Comparison of ENCODE assay signal across 24 cellular contexts in genomic region chr2:240574386-240575100, GRCh38. TPM values are rescaled to one million over a fixed set of nuclear protein-coding genes. Genes with fewer than 3 reads are reported as not detected.
A peak's percentile ranks its signal among the peaks of the same experiment; 100 is the strongest.
DNase-seq lines count a peak whose midpoint lies in the region; ATAC-seq and TF ChIP-seq lines count a peak whose summit lies in the region.
"Had no signal": no experiment of that assay in that cellular context is flagged by ENCODE, and none has a peak within 500 bp of the region (broad histone marks: within the 10 kb centered on the region; RNA-seq: fewer than 3 reads in every experiment).

No MANE protein-coding gene starts in this region.

- H2AFZ ChIP-seq in IMR-90 (replicated peaks; ENCODE audit: low read length, poor library complexity), result peak overlapping the region; percentile 51

- CTCF ChIA-PET in IMR-90 (lab: Yijun Ruan, JAX), result no interaction called here

- no peak overlapping the region for H3K18ac ChIP-seq in IMR-90 (ENCODE audit: low read depth, low read length)

- no peak for TF ChIP-seq RAD21 in IMR-90 (IDR thresholded peaks at IDR 0.05; ENCODE audit: low read length)

- no peak overlapping the region for H2BK5ac ChIP-seq in IMR-90 (ENCODE audit: low read depth, low read length, poor library complexity, severe bottlenecking)

- peaks cover 4% of the 10 kb centered on the region for H3K9me1 ChIP-seq in IMR-90 (ENCODE audit: insufficient read depth, low read length)

- DNase-seq in IMR-90, result no peak
- peak; percentile 19 for DNase-seq in glutamatergic neuron
- DNase-seq in mucosa of descending colon, result peak in 2 of 3 donors; percentile 26 to 53
- no peak for DNase-seq in T1000 (lab: John Stamatoyannopoulos, UW)
- DNase-seq in NCI-H2107 treated with DMSO at 0.1 percent for 48 hours (lab: John Stamatoyannopoulos, UW; ENCODE audit: unreplicated experiment), result no peak
- DNase-seq: ACHN; activated CD4-positive, alpha-beta T cell treated with anti-CD3 and anti-CD28 coated beads for 4 hours; activated CD8-positive, alpha-beta memory T cell treated with anti-CD3 and anti-CD28 coated beads for 24 hours; colonic mucosa; effector memory CD4-positive, alpha-beta T cell; GF-D8; HFFc6; NCI-H1092 treated with DMSO at 0.1 percent for 48 hours; NCI-H2029 treated with DMSO at 0.1 percent for 48 hours; NCI-H226; small intestine; T-helper 2 cell; uterus had no signal

- no peak overlapping the region for H2BK20ac ChIP-seq in IMR-90 (ENCODE audit: low read depth, low read length)

- no peak for TF ChIP-seq CTCF in IMR-90 (conservative IDR thresholded peaks at IDR 0.05; ENCODE audit: low read depth, low read length)
- no peak for TF ChIP-seq CTCF in glutamatergic neuron (IDR thresholded peaks at IDR 0.05; ENCODE audit: partially characterized antibody, unreplicated experiment)
- no peak for TF ChIP-seq CTCF in mucosa of descending colon (IDR thresholded peaks at IDR 0.05)

- peaks cover 3% of the 10 kb centered on the region for H3K9me3 Mint-ChIP-seq in glutamatergic neuron (ENCODE audit: unreplicated experiment)
- H3K9me3 Mint-ChIP-seq: HFFc6, IgD-negative memory B cell had no signal

- H3K36me3 ChIP-seq in IMR-90 (ENCODE audit: control insufficient read depth, insufficient read depth, low read length), result peaks cover 31% of the 10 kb centered on the region
- peaks cover 6% of the 10 kb centered on the region for H3K36me3 ChIP-seq in mucosa of descending colon (ENCODE audit: low read depth)
- H3K36me3 ChIP-seq: breast epithelium, uterus had no signal

- H3K4me1 Mint-ChIP-seq in glutamatergic neuron (ENCODE audit: low read depth, unreplicated experiment), result peaks cover 1% of the 10 kb centered on the region

- H3K4me1 ChIP-seq in IMR-90 (ENCODE audit: control insufficient read depth, insufficient read depth, low read length) (peaks cover 5% of the 10 kb centered on the region; the same call in 1 of the 2 replicates), mucosa of descending colon (ENCODE audit: low read depth) (peaks cover 17% of the 10 kb centered on the region)

- no peak overlapping the region for H4K5ac ChIP-seq in IMR-90 (ENCODE audit: low read depth, low read length)

- ATAC-seq in IMR-90 (ENCODE audit: low read depth) (no peak), mucosa of descending colon (no peak), GM21360 (IDR thresholded peaks at IDR 0.05; ENCODE audit: unreplicated experiment) (no peak)

- no peak overlapping the region for H4K91ac ChIP-seq in IMR-90 (ENCODE audit: insufficient read depth, low read depth, low read length)

- H3K36me3 Mint-ChIP-seq in glutamatergic neuron (ENCODE audit: unreplicated experiment), result no peaks in the 10 kb centered on the region
- H3K36me3 Mint-ChIP-seq: IgD-negative memory B cell had no signal

- no peak overlapping the region for H3K23ac ChIP-seq in IMR-90 (ENCODE audit: low read depth, low read length)

- intact Hi-C loops in IMR-90 (cut with micrococcal nuclease), result no loop called here
- intact Hi-C loops in mucosa of descending colon (cut with DNase I, micrococcal nuclease), result no loop called here

- no peak overlapping the region for H3K27ac ChIP-seq in IMR-90 (ENCODE audit: insufficient read depth, low read length)
- H3K27ac ChIP-seq: colonic mucosa, esophagus muscularis mucosa, SK-N-MC, uterus had no signal

- H3K4me3 Mint-ChIP-seq in glutamatergic neuron (ENCODE audit: unreplicated experiment), result no peak overlapping the region
- H3K4me3 Mint-ChIP-seq: HFFc6, IgD-negative memory B cell had no signal

- H4K8ac ChIP-seq in IMR-90 (ENCODE audit: low read depth in 2 of 2, low read length in 2 of 2), result no peak overlapping the region

- no peaks in the 10 kb centered on the region for H3K9me3 ChIP-seq in IMR-90 (ENCODE audit: control insufficient read depth, insufficient read depth, low read length)
- no peaks in the 10 kb centered on the region for H3K9me3 ChIP-seq in mucosa of descending colon
- H3K9me3 ChIP-seq: breast epithelium, colonic mucosa, esophagus muscularis mucosa, uterus had no signal

- no peak overlapping the region for H3K27ac Mint-ChIP-seq in glutamatergic neuron (ENCODE audit: unreplicated experiment)
- H3K27ac Mint-ChIP-seq: HFFc6 had no signal

- H2AK9ac ChIP-seq in IMR-90 (replicated peaks; ENCODE audit: low read depth, low read length, poor library complexity), result no peak overlapping the region

- WGBS in IMR-90 (ENCODE audit: extremely low coverage in 2 of 2, insufficient read length in 1 of 2), 2 experiments, result 87% methylated on average over 14 of the region's 21 CpGs; no CpG with 5 or more reads in 1 of the 2 experiments

- no peak overlapping the region for H2AK5ac ChIP-seq in IMR-90 (ENCODE audit: low read depth, low read length)

- in situ Hi-C loops in IMR-90 (cut with MboI; ENCODE audit: low sequenced_read_pairs), result no loop called here

- H3K4ac ChIP-seq in IMR-90 (ENCODE audit: low read depth, low read length), result no peak overlapping the region

- H3K56ac ChIP-seq in IMR-90 (ENCODE audit: extremely low read depth, insufficient read depth, low read length), result no peak overlapping the region

- TF ChIP-seq POLR2A in IMR-90 (IDR thresholded peaks at IDR 0.05; ENCODE audit: low read depth, low read length), result no peak

- POLR2A ChIA-PET in IMR-90 (lab: Charles Lee; ENCODE audit: unreplicated experiment), result no interaction called here

- H3K4me3 ChIP-seq in IMR-90 (ENCODE audit: insufficient read depth, low read depth, low read length) (no peak overlapping the region), mucosa of descending colon (no peak overlapping the region)
- H3K4me3 ChIP-seq: breast epithelium, colonic mucosa, esophagus muscularis mucosa, lung, SK-N-MC, uterus had no signal

- H3K4me2 ChIP-seq in IMR-90 (ENCODE audit: low read depth, low read length), result no peak overlapping the region

- H3K9ac ChIP-seq in IMR-90 (ENCODE audit: low read depth, low read length), result no peak overlapping the region

- no peak overlapping the region for H3K14ac ChIP-seq in IMR-90 (replicated peaks; ENCODE audit: low read depth, low read length)

- H4K20me1 ChIP-seq in IMR-90 (ENCODE audit: insufficient read depth, low read length), result peaks cover 28% of the 10 kb centered on the region

- no TSS peak for BruUV-seq in IMR-90 (replicated peaks; lab: Mats Ljungman, UMichigan)

- H2BK120ac ChIP-seq in IMR-90 (ENCODE audit: low read depth, low read length), result no peak overlapping the region

- H3K79me1 ChIP-seq in IMR-90 (ENCODE audit: low read depth in 1 of 2, low read length in 2 of 2), result peaks cover 5 to 39% of the 10 kb centered on the region in 2 experiments; a peak in 3 of 4 replicates

- dilution Hi-C loops in IMR-90 (cut with HindIII; ENCODE audit: low sequenced_read_pairs, unreplicated experiment), result no loop called here

- H3K27me3 Mint-ChIP-seq in glutamatergic neuron (ENCODE audit: unreplicated experiment), result peaks cover 6% of the 10 kb centered on the region
- H3K27me3 Mint-ChIP-seq: IgD-negative memory B cell had no signal

- H2BK15ac ChIP-seq in IMR-90 (ENCODE audit: low read depth, low read length), result no peak overlapping the region

- no peaks in the 10 kb centered on the region for H3K27me3 ChIP-seq in IMR-90 (ENCODE audit: control insufficient read depth, insufficient read depth, low read length)
- H3K27me3 ChIP-seq: breast epithelium, colonic mucosa, esophagus muscularis mucosa, uterus had no signal

TF ChIP-seq in IMR-90, 13 proteins besides CTCF, POLR2A, EP300 and RAD21 (continues in another document):
- no peak for TF ChIP-seq CEBPB (IDR thresholded peaks at IDR 0.05; ENCODE audit: low read depth, low read length)
- TF ChIP-seq FOS (IDR thresholded peaks at IDR 0.05; ENCODE audit: low read depth, low read length), result no peak
- TF ChIP-seq NFE2L2 (IDR thresholded peaks at IDR 0.05; ENCODE audit: low read depth, low read length), result no peak
- no peak for TF ChIP-seq MXI1 (IDR thresholded peaks at IDR 0.05; ENCODE audit: borderline replicate concordance, low read depth, low read length)
- no peak for TF ChIP-seq MAZ (IDR thresholded peaks at IDR 0.05; ENCODE audit: borderline replicate concordance, low read depth, low read length)
- no peak for TF ChIP-seq CHD1 (IDR thresholded peaks at IDR 0.05; ENCODE audit: low read depth, low read length)

RNA-seq across cellular contexts. Expression of gene RNPEPL1, which starts 6.3 kb away (rescaled TPM):
- total RNA-seq in IMR-90 (2012; rRNA removed) (3.8 and 3.9 TPM in 2 replicates), glutamatergic neuron (ENCODE audit: unreplicated experiment) (20.9 TPM), mucosa of descending colon (100 to 1,000 TPM in 1 of 3 donors, 10 to 100 TPM in 2; 76.4 to 119 (median 76.9) TPM)
- polyA plus RNA-seq in IMR-90 (2012; rRNA removed), result 15.9 and 18.7 TPM in 2 replicates
- polyA plus RNA-seq in IMR-90 (2012; cell fraction: cytosol; rRNA removed), result 10.5 and 25.6 TPM in 2 replicates
- 31.4 and 92.4 TPM in 2 replicates for polyA plus RNA-seq in IMR-90 (2012; cell fraction: nucleus; rRNA removed; ENCODE audit: low replicate concordance)

RNA-seq across cellular contexts. Expression of gene CAPN10, which starts 12.0 kb away (rescaled TPM):
- total RNA-seq in IMR-90 (2012; rRNA removed) (5.6 and 6.3 TPM in 2 replicates), glutamatergic neuron (ENCODE audit: unreplicated experiment) (67.1 TPM), mucosa of descending colon (10 to 100 TPM; 34.0 to 55.5 (median 40.4) TPM)
- 20.9 and 27.4 TPM in 2 replicates for polyA plus RNA-seq in IMR-90 (2012; rRNA removed)
- polyA plus RNA-seq in IMR-90 (2012; cell fraction: cytosol; rRNA removed), result 11.6 and 19.3 TPM in 2 replicates
- polyA plus RNA-seq in IMR-90 (2012; cell fraction: nucleus; rRNA removed; ENCODE audit: low replicate concordance), result 72.5 and 181 TPM in 2 replicates

RNA-seq across cellular contexts. Expression of gene DUSP28, which starts 14.4 kb away (rescaled TPM):
- total RNA-seq in IMR-90 (2012; rRNA removed) (1.1 and 2.5 TPM in 2 replicates), glutamatergic neuron (ENCODE audit: unreplicated experiment) (2.8 TPM), mucosa of descending colon (1 to 10 TPM; 3.5 to 5.3 (median 4.3) TPM)
- polyA plus RNA-seq in IMR-90 (2012; rRNA removed), result 3.3 TPM in 2 replicates
- 3.0 and 3.2 TPM in 2 replicates for polyA plus RNA-seq in IMR-90 (2012; cell fraction: cytosol; rRNA removed)
- polyA plus RNA-seq in IMR-90 (2012; cell fraction: nucleus; rRNA removed; ENCODE audit: low replicate concordance), result 2.6 and 5.3 TPM in 2 replicates

RNA-seq across cellular contexts. Expression of gene ANKMY1, which starts 16.8 kb away (rescaled TPM):
- total RNA-seq in IMR-90 (2012; rRNA removed) (2.9 and 3.3 TPM in 2 replicates), glutamatergic neuron (ENCODE audit: unreplicated experiment) (9.0 TPM), mucosa of descending colon (10 to 100 TPM; 23.0 to 32.7 (median 23.5) TPM)
- polyA plus RNA-seq in IMR-90 (2012; rRNA removed), result 4.1 and 5.5 TPM in 2 replicates
- 2.3 and 2.6 TPM in 2 replicates for polyA plus RNA-seq in IMR-90 (2012; cell fraction: cytosol; rRNA removed)
- 16.4 and 17.5 TPM in 2 replicates for polyA plus RNA-seq in IMR-90 (2012; cell fraction: nucleus; rRNA removed; ENCODE audit: low replicate concordance)

RNA-seq across cellular contexts. Expression of gene GPR35, which starts 50.7 kb away (rescaled TPM):
- total RNA-seq in IMR-90 (2012; rRNA removed) (0.28 TPM in 1 of 2 replicates, not detected in the other), glutamatergic neuron (ENCODE audit: unreplicated experiment) (1.5 TPM), mucosa of descending colon (100 to 1,000 TPM in 1 of 3 donors, 10 to 100 TPM in 2; 47.1 to 132 (median 76.8) TPM)
- 0.31 and 0.42 TPM in 2 replicates for polyA plus RNA-seq in IMR-90 (2012; rRNA removed)
- polyA plus RNA-seq in IMR-90 (2012; cell fraction: cytosol; rRNA removed), result 0.08 and 0.20 TPM in 2 replicates
- polyA plus RNA-seq in IMR-90 (2012; cell fraction: nucleus; rRNA removed; ENCODE audit: low replicate concordance), result 1.8 and 5.2 TPM in 2 replicates
- polyA plus RNA-seq: IgD-negative memory B cell had no signal

Comparison
In these comparisons a context has a peak if more than half of its experiments do, and no peak if none do; other contexts are left out.
1. DNase-seq: peak in glutamatergic neuron (single experiment) and mucosa of descending colon (2 of 3); none in IMR-90 (single experiment), T1000 (single experiment) and NCI-H2107 treated with DMSO at 0.1 percent for 48 hours (single experiment).